In genomic region chr11:111231836-111232235, GRCh38 we compare ENCODE assay signal across 29 cellular contexts. TPM values are rescaled to one million over a fixed set of nuclear protein-coding genes. Genes with fewer than 3 reads are reported as not detected.
A peak's percentile ranks its signal among the peaks of the same experiment; 100 is the strongest.
DNase-seq lines count a peak whose midpoint lies in the region; ATAC-seq and TF ChIP-seq lines count a peak whose summit lies in the region.
"Had no signal": no experiment of that assay in that cellular context is flagged by ENCODE, and none has a peak within 500 bp of the region (broad histone marks: within the 10 kb centered on the region; RNA-seq: fewer than 3 reads in every experiment).

No MANE protein-coding gene starts in this region.

- intact Hi-C loops in sciatic nerve (cut with DNase I): no loop called here

- H3K27ac Mint-ChIP-seq in activated naive CD4-positive, alpha-beta T cell treated with anti-CD3 and anti-CD28 coated beads, Interleukin-2, amount 10 ng/mL, durations not matched to agents 7 days and 5 days: no peak overlapping the region
- peak overlapping the region in 2 of 3 donors; percentile 55 to 97 for H3K27ac Mint-ChIP-seq in IgD-negative memory B cell
- H3K27ac Mint-ChIP-seq in stimulated activated memory B cell treated with anti-CD40 and anti-IgM and Interleukin-4, amounts not matched to agents 10 μg/mL and 1 μg/mL and 100 μg/mL, for 72 hours: peak overlapping the region; percentile 50
- H3K27ac Mint-ChIP-seq: activated CD4-positive, alpha-beta T cell treated with anti-CD3 and anti-CD28 coated beads for 36 hours; activated naive CD4-positive, alpha-beta T cell treated with anti-CD3 and anti-CD28 coated beads, Interleukin-2, amount 50 U/mL, for 24 hours had no signal

- peaks cover 46% of the 10 kb centered on the region for H3K27me3 Mint-ChIP-seq in activated naive CD4-positive, alpha-beta T cell treated with anti-CD3 and anti-CD28 coated beads, Interleukin-2, amount 10 ng/mL, durations not matched to agents 7 days and 5 days
- H3K27me3 Mint-ChIP-seq in IgD-negative memory B cell: no peaks in the 10 kb centered on the region
- H3K27me3 Mint-ChIP-seq in stimulated activated memory B cell treated with anti-CD40 and anti-IgM and Interleukin-4, amounts not matched to agents 10 μg/mL and 1 μg/mL and 100 μg/mL, for 72 hours: no peaks in the 10 kb centered on the region

- peaks cover 6% of the 10 kb centered on the region for H3K27me3 ChIP-seq in foreskin keratinocyte
- H3K27me3 ChIP-seq: ascending aorta, BLaER1, gastroesophageal sphincter had no signal

- no peak for TF ChIP-seq CTCF in foreskin keratinocyte (conservative IDR thresholded peaks at IDR 0.05)

- peaks cover 28% of the 10 kb centered on the region for H3K4me1 Mint-ChIP-seq in activated naive CD4-positive, alpha-beta T cell treated with anti-CD3 and anti-CD28 coated beads, Interleukin-2, amount 10 ng/mL, durations not matched to agents 7 days and 5 days
- peaks cover 13 to 24% (median 18%) of the 10 kb centered on the region in 3 donors for H3K4me1 Mint-ChIP-seq in IgD-negative memory B cell
- peaks cover 32% of the 10 kb centered on the region for H3K4me1 Mint-ChIP-seq in stimulated activated memory B cell treated with anti-CD40 and anti-IgM and Interleukin-4, amounts not matched to agents 10 μg/mL and 1 μg/mL and 100 μg/mL, for 72 hours

- H3K36me3 Mint-ChIP-seq in activated naive CD4-positive, alpha-beta T cell treated with anti-CD3 and anti-CD28 coated beads, Interleukin-2, amount 10 ng/mL, durations not matched to agents 7 days and 5 days: no peaks in the 10 kb centered on the region
- no peaks in the 10 kb centered on the region for H3K36me3 Mint-ChIP-seq in IgD-negative memory B cell
- no peaks in the 10 kb centered on the region for H3K36me3 Mint-ChIP-seq in stimulated activated memory B cell treated with anti-CD40 and anti-IgM and Interleukin-4, amounts not matched to agents 10 μg/mL and 1 μg/mL and 100 μg/mL, for 72 hours
- H3K36me3 Mint-ChIP-seq: activated naive CD4-positive, alpha-beta T cell treated with anti-CD3 and anti-CD28 coated beads, Interleukin-2, amount 50 U/mL, for 24 hours; naive thymus-derived CD4-positive, alpha-beta T cell had no signal

- H3K9me3 Mint-ChIP-seq in activated naive CD4-positive, alpha-beta T cell treated with anti-CD3 and anti-CD28 coated beads, Interleukin-2, amount 10 ng/mL, durations not matched to agents 7 days and 5 days: no peaks in the 10 kb centered on the region
- H3K9me3 Mint-ChIP-seq in IgD-negative memory B cell: no peaks in the 10 kb centered on the region
- no peaks in the 10 kb centered on the region for H3K9me3 Mint-ChIP-seq in stimulated activated memory B cell treated with anti-CD40 and anti-IgM and Interleukin-4, amounts not matched to agents 10 μg/mL and 1 μg/mL and 100 μg/mL, for 72 hours
- H3K9me3 Mint-ChIP-seq: activated naive CD4-positive, alpha-beta T cell treated with anti-CD3 and anti-CD28 coated beads, Interleukin-2, amount 50 U/mL, for 24 hours; central memory CD8-positive, alpha-beta T cell had no signal

- CTCF ChIA-PET in activated naive CD4-positive, alpha-beta T cell treated with anti-CD3 and anti-CD28 coated beads, Interleukin-2, amount 10 ng/mL, durations not matched to agents 7 days and 5 days (lab: Charles Lee): interaction anchor here (1.2 kb wide), 1 partner anchor 373 kb away, joined by 3 read pairs; no protein-coding TSS in a partner anchor

- H3K4me3 Mint-ChIP-seq in activated naive CD4-positive, alpha-beta T cell treated with anti-CD3 and anti-CD28 coated beads, Interleukin-2, amount 10 ng/mL, durations not matched to agents 7 days and 5 days: peak overlapping the region; percentile 8
- H3K4me3 Mint-ChIP-seq in IgD-negative memory B cell: peak overlapping the region in 2 of 4 donors; percentile 6 to 9
- no peak overlapping the region for H3K4me3 Mint-ChIP-seq in stimulated activated memory B cell treated with anti-CD40 and anti-IgM and Interleukin-4, amounts not matched to agents 10 μg/mL and 1 μg/mL and 100 μg/mL, for 72 hours
- H3K4me3 Mint-ChIP-seq: activated CD4-positive, alpha-beta T cell treated with anti-CD3 and anti-CD28 coated beads for 36 hours had no signal

- no peak for DNase-seq in activated naive CD4-positive, alpha-beta T cell treated with anti-CD3 and anti-CD28 coated beads, Interleukin-2, amount 10 ng/mL, durations not matched to agents 7 days and 5 days
- no peak for DNase-seq in activated naive CD4-positive, alpha-beta T cell treated with anti-CD3 and anti-CD28 coated beads, Interleukin-2, amount 50 U/mL, for 16 hours
- DNase-seq in fibroblast of gingiva (ENCODE audit: low read depth) (peak; percentile 60), foreskin keratinocyte (no peak), sciatic nerve (ENCODE audit: low spot score) (no peak), MV-4-11 (lab: John Stamatoyannopoulos, UW) (no peak)
- DNase-seq: activated CD4-positive, alpha-beta T cell treated with anti-CD3 and anti-CD28 coated beads for 36 hours; H7; kidney; naive thymus-derived CD4-positive, alpha-beta T cell; NCI-H1092; NCI-H2029; NCI-H446 treated with DMSO at 0.1 percent for 48 hours; stimulated activated CD4-positive, alpha-beta T cell treated with anti-CD3 and anti-CD28 coated beads, Interleukin-15, amount 100 ng/mL, for 24 hours; substantia nigra had no signal

- H3K4me1 ChIP-seq in foreskin keratinocyte: no peaks in the 10 kb centered on the region
- H3K4me1 ChIP-seq: A549 had no signal

- H3K27ac ChIP-seq in foreskin keratinocyte: no peak overlapping the region
- H3K27ac ChIP-seq: A549, ascending aorta, BLaER1, gastroesophageal sphincter had no signal

- ATAC-seq in stimulated activated memory B cell treated with anti-CD40 and anti-IgM and Interleukin-4, amounts not matched to agents 10 μg/mL and 1 μg/mL and 100 μg/mL, for 72 hours: no peak
- ATAC-seq in foreskin keratinocyte (no peak), sciatic nerve (no peak)
- ATAC-seq: activated CD4-positive, alpha-beta T cell treated with anti-CD3 and anti-CD28 coated beads for 36 hours; gastroesophageal sphincter; naive thymus-derived CD4-positive, alpha-beta T cell; Panc1 had no signal

RNA-seq across cellular contexts. Expression of gene POU2AF2, which starts 13.7 kb away (rescaled TPM):
- polyA plus RNA-seq in IgD-negative memory B cell (not detected), foreskin keratinocyte (not detected in 2 replicates)
- total RNA-seq in foreskin keratinocyte (not detected in 2 replicates), sciatic nerve (0.80 TPM)
- total RNA-seq: activated CD8-positive, alpha-beta memory T cell treated with anti-CD3 and anti-CD28 coated beads for 36 hours; ascending aorta; H7; HT1080; kidney; mesenteric fat pad; naive thymus-derived CD4-positive, alpha-beta T cell; osteoblast; urinary bladder had no signal
- polyA plus RNA-seq: A549; naive thymus-derived CD4-positive, alpha-beta T cell had no signal
